28 cellular contexts compared by ENCODE assay signal in genomic region chr11:21704539-21704938, GRCh38.
"Had no signal": no experiment of that assay in that cellular context is flagged by ENCODE, and none has a peak within 500 bp of the region (broad histone marks: within the 10 kb centered on the region; RNA-seq: fewer than 3 reads in every experiment).

No MANE protein-coding gene starts in this region.

- H3K9me3 Mint-ChIP-seq: stimulated activated naive B cell treated with anti-CD40 and anti-IgM and Interleukin-4, amounts not matched to agents 10 μg/mL and 1 μg/mL and 100 μg/mL, for 72 hours; stimulated activated naive CD8-positive, alpha-beta T cell treated with anti-CD3 and anti-CD28 coated beads, Interleukin-15, amount 100 ng/mL, for 72 hours; type B pancreatic cell had no signal

- H3K4me1 Mint-ChIP-seq: stimulated activated effector memory CD8-positive, alpha-beta T cell treated with anti-CD3 and anti-CD28 coated beads, Interleukin-12 subunit alpha, Interleukin-12 subunit beta, amount 100 ng/mL, for 72 hours; stimulated activated memory B cell treated with anti-CD40 and anti-IgM and Interleukin-4, amounts not matched to agents 10 μg/mL and 1 μg/mL and 100 μg/mL, for 72 hours; stimulated activated naive B cell treated with anti-CD40 and anti-IgM and Interleukin-4, amounts not matched to agents 10 μg/mL and 1 μg/mL and 100 μg/mL, for 72 hours; stimulated activated naive CD8-positive, alpha-beta T cell treated with anti-CD3 and anti-CD28 coated beads, Interleukin-15, amount 100 ng/mL, for 72 hours had no signal

- DNase-seq: stimulated activated CD4-positive, alpha-beta T cell treated with anti-CD3 and anti-CD28 coated beads, Interleukin-2, amount 100 ng/mL, for 48 hours; stimulated activated CD4-positive, alpha-beta T cell treated with anti-CD3 and anti-CD28 coated beads, Interleukin-4, amount 100 ng/mL, for 1 hour; stimulated activated CD4-positive, alpha-beta T cell treated with anti-CD3 and anti-CD28 coated beads, Interleukin-4, amount 100 ng/mL, for 24 hours; stimulated activated CD4-positive, alpha-beta T cell treated with anti-CD3 and anti-CD28 coated beads, Interleukin-4, amount 100 ng/mL, for 4 hours; stimulated activated CD8-positive, alpha-beta memory T cell treated with anti-CD3 and anti-CD28 coated beads, Interleukin-4, amount 100 ng/mL, for 48 hours; stimulated activated naive B cell treated with anti-CD40 and anti-IgM and Interleukin-4, amounts not matched to agents 10 μg/mL and 1 μg/mL and 100 μg/mL, for 72 hours; stimulated activated naive CD4-positive, alpha-beta T cell; stimulated activated naive CD4-positive, alpha-beta T cell treated with Interleukin-2 at 50 U/mL for 16 hours; stimulated activated naive CD8-positive, alpha-beta T cell treated with anti-CD3 and anti-CD28 coated beads, Interleukin-15, amount 100 ng/mL, for 72 hours; stimulated activated naive CD8-positive, alpha-beta T cell treated with anti-CD3 and anti-CD28 coated beads, Interleukin-15, Interleukin-2, amounts not matched to agents 100 U/mL and 50 U/mL, for 24 hours; stomach; substantia nigra; testis; thyroid gland; tibial artery; transverse colon; trophoblast cell; upper lobe of left lung; upper lobe of right lung; uterus had no signal

- H3K4me1 ChIP-seq: stomach, suprapubic skin, testis, thyroid gland, tibial artery, tibial nerve, transverse colon, upper lobe of left lung, upper lobe of right lung, uterus, vagina had no signal

- H3K27ac Mint-ChIP-seq: stimulated activated effector memory CD8-positive, alpha-beta T cell treated with anti-CD3 and anti-CD28 coated beads, Interleukin-12 subunit alpha, Interleukin-12 subunit beta, amount 100 ng/mL, for 72 hours; stimulated activated memory B cell treated with anti-CD40 and anti-IgM and Interleukin-4, amounts not matched to agents 10 μg/mL and 1 μg/mL and 100 μg/mL, for 72 hours; stimulated activated naive B cell treated with anti-CD40 and anti-IgM and Interleukin-4, amounts not matched to agents 10 μg/mL and 1 μg/mL and 100 μg/mL, for 72 hours; stimulated activated naive CD8-positive, alpha-beta T cell treated with anti-CD3 and anti-CD28 coated beads, Interleukin-15, amount 100 ng/mL, for 72 hours; stimulated activated naive CD8-positive, alpha-beta T cell treated with anti-CD3 and anti-CD28 coated beads, Interleukin-15, Interleukin-2, amounts not matched to agents 100 ng/mL and 50 ng/mL, for 24 hours; type B pancreatic cell had no signal

- H3K4me3 ChIP-seq: stomach, suprapubic skin, testis, thoracic aorta, thyroid gland, tibial artery, tibial nerve, transverse colon, upper lobe of left lung, upper lobe of right lung, uterus, vagina had no signal

- H3K27me3 Mint-ChIP-seq: stimulated activated memory B cell treated with anti-CD40 and anti-IgM and Interleukin-4, amounts not matched to agents 10 μg/mL and 1 μg/mL and 100 μg/mL, for 72 hours; stimulated activated naive B cell treated with anti-CD40 and anti-IgM and Interleukin-4, amounts not matched to agents 10 μg/mL and 1 μg/mL and 100 μg/mL, for 72 hours; stimulated activated naive CD8-positive, alpha-beta T cell treated with anti-CD3 and anti-CD28 coated beads, Interleukin-15, amount 100 ng/mL, for 72 hours; stimulated activated naive CD8-positive, alpha-beta T cell treated with anti-CD3 and anti-CD28 coated beads, Interleukin-15, Interleukin-2, amounts not matched to agents 100 ng/mL and 50 ng/mL, for 24 hours; type B pancreatic cell had no signal

- ATAC-seq: stimulated activated effector memory CD8-positive, alpha-beta T cell treated with anti-CD3 and anti-CD28 coated beads, Interleukin-12 subunit alpha, Interleukin-12 subunit beta, amount 100 ng/mL, for 72 hours; stimulated activated memory B cell treated with anti-CD40 and anti-IgM and Interleukin-4, amounts not matched to agents 10 μg/mL and 1 μg/mL and 100 μg/mL, for 72 hours; stimulated activated naive B cell treated with anti-CD40 and anti-IgM and Interleukin-4, amounts not matched to agents 10 μg/mL and 1 μg/mL and 100 μg/mL, for 72 hours; stimulated activated naive CD8-positive, alpha-beta T cell treated with anti-CD3 and anti-CD28 coated beads, Interleukin-15, amount 100 ng/mL, for 72 hours; stimulated activated naive CD8-positive, alpha-beta T cell treated with anti-CD3 and anti-CD28 coated beads, Interleukin-15, Interleukin-2, amounts not matched to agents 100 U/mL and 50 U/mL, for 24 hours; upper lobe of right lung had no signal

- H3K4me3 Mint-ChIP-seq: stimulated activated effector memory CD8-positive, alpha-beta T cell treated with anti-CD3 and anti-CD28 coated beads, Interleukin-12 subunit alpha, Interleukin-12 subunit beta, amount 100 ng/mL, for 72 hours; stimulated activated memory B cell treated with anti-CD40 and anti-IgM and Interleukin-4, amounts not matched to agents 10 μg/mL and 1 μg/mL and 100 μg/mL, for 72 hours; stimulated activated naive B cell treated with anti-CD40 and anti-IgM and Interleukin-4, amounts not matched to agents 10 μg/mL and 1 μg/mL and 100 μg/mL, for 72 hours; stimulated activated naive CD8-positive, alpha-beta T cell treated with anti-CD3 and anti-CD28 coated beads, Interleukin-15, amount 100 ng/mL, for 72 hours; stimulated activated naive CD8-positive, alpha-beta T cell treated with anti-CD3 and anti-CD28 coated beads, Interleukin-15, Interleukin-2, amounts not matched to agents 100 ng/mL and 50 ng/mL, for 24 hours; type B pancreatic cell had no signal

- H3K27ac ChIP-seq: stomach, suprapubic skin, testis, thoracic aorta, thyroid gland, tibial artery, tibial nerve, transverse colon, upper lobe of left lung, upper lobe of right lung, uterus, vagina had no signal

- H3K36me3 ChIP-seq: stomach, suprapubic skin, thoracic aorta, thyroid gland, tibial artery, tibial nerve, transverse colon, upper lobe of left lung, upper lobe of right lung, uterus, vagina had no signal

- H3K27me3 ChIP-seq: stomach, suprapubic skin, testis, thyroid gland, tibial artery, tibial nerve, transverse colon, upper lobe of left lung, upper lobe of right lung, uterus, vagina had no signal

- H3K9me3 ChIP-seq: stomach, suprapubic skin, testis, thoracic aorta, thyroid gland, tibial artery, tibial nerve, transverse colon, upper lobe of left lung, upper lobe of right lung, uterus, vagina had no signal

- H3K36me3 Mint-ChIP-seq: stimulated activated effector memory CD8-positive, alpha-beta T cell treated with anti-CD3 and anti-CD28 coated beads, Interleukin-12 subunit alpha, Interleukin-12 subunit beta, amount 100 ng/mL, for 72 hours; stimulated activated memory B cell treated with anti-CD40 and anti-IgM and Interleukin-4, amounts not matched to agents 10 μg/mL and 1 μg/mL and 100 μg/mL, for 72 hours; stimulated activated naive B cell treated with anti-CD40 and anti-IgM and Interleukin-4, amounts not matched to agents 10 μg/mL and 1 μg/mL and 100 μg/mL, for 72 hours; type B pancreatic cell had no signal
